29 cellular contexts compared by ENCODE assay signal in the genomic region with DNA sequence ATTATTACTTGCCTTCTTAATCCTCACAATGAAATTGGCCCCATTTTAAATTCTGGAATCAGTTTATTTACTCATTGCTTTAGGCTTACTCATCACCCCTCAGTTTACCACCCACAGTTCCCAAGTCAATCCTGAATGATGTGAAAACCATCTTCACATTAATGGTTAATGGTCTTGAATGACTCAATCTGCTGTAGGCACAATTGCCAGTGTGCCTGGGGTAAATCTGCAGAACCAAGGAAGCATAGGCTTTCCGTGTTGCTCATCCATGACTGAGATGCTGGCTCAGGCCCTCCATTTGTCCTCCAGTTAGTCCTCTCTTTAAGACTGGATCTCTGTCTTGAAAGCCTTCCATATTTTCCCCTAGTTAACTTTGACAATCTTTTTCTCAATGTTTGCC.
DNase-seq lines count a peak whose midpoint lies in the region; ATAC-seq and TF ChIP-seq lines count a peak whose summit lies in the region.
"Had no signal": no experiment of that assay in that cellular context is flagged by ENCODE, and none has a peak within 500 bp of the region (broad histone marks: within the 10 kb centered on the region; RNA-seq: fewer than 3 reads in every experiment).

No MANE protein-coding gene starts in this region.

- no peaks in the 10 kb centered on the region for H3K4me1 ChIP-seq in gastrocnemius medialis
- H3K4me1 ChIP-seq in hepatocyte (ENCODE audit: insufficient read depth), result no peaks in the 10 kb centered on the region
- H3K4me1 ChIP-seq: BLaER1, psoas muscle had no signal

- no peak for TF ChIP-seq CTCF in WTC11 (IDR thresholded peaks at IDR 0.05)
- TF ChIP-seq CTCF in gastrocnemius medialis (IDR thresholded peaks at IDR 0.05 in 4 of 5, conservative IDR thresholded peaks at IDR 0.05 in 1 of 5), result no peak
- TF ChIP-seq CTCF in hepatocyte (IDR thresholded peaks at IDR 0.05; ENCODE audit: poor library complexity), result no peak

- POLR2A ChIA-PET in WTC11 (lab: Charles Lee), result interaction anchor here (0.6 kb wide), 1 partner anchor 215 kb away, joined by 3 read pairs; no protein-coding TSS in a partner anchor

- H3K27me3 Mint-ChIP-seq in WTC11 (ENCODE audit: low read depth), result no peaks in the 10 kb centered on the region; the same call in 1 of the 2 replicates

- 96% methylated on average over 1 of the region's 1 CpG for WGBS in hepatocyte (ENCODE audit: low lambda C conversion rate, missing lambda C conversion rate)

- H4K20me1 ChIP-seq in hepatocyte (ENCODE audit: insufficient read depth, poor library complexity, severe bottlenecking), result no peaks in the 10 kb centered on the region
- H4K20me1 ChIP-seq: BLaER1 had no signal

- no peak for TF ChIP-seq POLR2A in gastrocnemius medialis (IDR thresholded peaks at IDR 0.05)

- H3K79me2 ChIP-seq in hepatocyte, result no peaks in the 10 kb centered on the region

- H3K27ac ChIP-seq in gastrocnemius medialis (no peak overlapping the region), hepatocyte (no peak overlapping the region)
- H3K27ac ChIP-seq: BLaER1, brain microvascular endothelial cell, psoas muscle had no signal

- peak overlapping the region; percentile 19; the same call in 1 of the 2 replicates for H3K27ac Mint-ChIP-seq in WTC11
- H3K27ac Mint-ChIP-seq: mesothelial cell of epicardium, naive B cell had no signal

- DNase-seq in Daoy (ENCODE audit: low read depth), result peak; percentile 53
- peak; percentile 35 for DNase-seq in LHCN-M2 (ENCODE audit: low read depth)
- DNase-seq in WTC11 (ENCODE audit: low spot score), result no peak
- DNase-seq in glomerular visceral epithelial cell (ENCODE audit: extremely low spot score), result peak; percentile 75
- DNase-seq in activated naive CD4-positive, alpha-beta T cell treated with anti-CD3 and anti-CD28 coated beads, Interleukin-2, amount 50 U/mL, for 16 hours, result no peak
- no peak for DNase-seq in gastrocnemius medialis
- no peak for DNase-seq in hepatocyte (ENCODE audit: low spot score)
- DNase-seq: activated CD4-positive, alpha-beta T cell treated with anti-CD3 and anti-CD28 coated beads for 4 hours; activated CD8-positive, alpha-beta memory T cell treated with anti-CD3 and anti-CD28 coated beads for 24 hours; activated gamma-delta T cell treated with Interleukin-2 at 50 U/mL for 16 hours; brain microvascular endothelial cell; COR-L47; DMS79 treated with DMSO at 0.1 percent for 48 hours; effector CD4-positive, alpha-beta T cell; erythroblast; foreskin melanocyte; left ventricle myocardium superior; naive B cell; NCI-H1105 treated with DMSO at 0.1 percent for 48 hours; NCI-H2081; NCI-H2227 treated with DMSO at 0.1 percent for 48 hours; NCI-H82; psoas muscle; stimulated activated CD4-positive, alpha-beta T cell treated with anti-CD3 and anti-CD28 coated beads, Interleukin-15, amount 100 ng/mL, for 24 hours; stimulated activated naive CD4-positive, alpha-beta T cell treated with Interleukin-2 at 50 U/mL for 16 hours had no signal

- peaks cover 32% of the 10 kb centered on the region for H3K9me3 Mint-ChIP-seq in WTC11

- H3K4me1 Mint-ChIP-seq in WTC11, result peaks cover 44% of the 10 kb centered on the region
- H3K4me1 Mint-ChIP-seq: mesothelial cell of epicardium, naive B cell had no signal

- H3K36me3 Mint-ChIP-seq in WTC11, result peaks cover 16% of the 10 kb centered on the region
- H3K36me3 Mint-ChIP-seq: mesothelial cell of epicardium, naive B cell had no signal

- ATAC-seq in WTC11 (no peak), HG03095 (IDR thresholded peaks at IDR 0.05; ENCODE audit: unreplicated experiment) (no peak), gastrocnemius medialis (no peak)
- ATAC-seq: GM12878, left ventricle myocardium superior, psoas muscle had no signal

- intact Hi-C loops in gastrocnemius medialis (cut with DNase I; ENCODE audit: low total_unique reads), result loop anchor here (10.0 kb wide), 1 partner anchor 1001 kb away; no protein-coding TSS in a partner anchor

- no peak overlapping the region for H3K4me3 Mint-ChIP-seq in WTC11
- H3K4me3 Mint-ChIP-seq: mesothelial cell of epicardium, naive B cell had no signal

- no peaks in the 10 kb centered on the region for H3K27me3 ChIP-seq in gastrocnemius medialis
- H3K27me3 ChIP-seq in hepatocyte, result no peaks in the 10 kb centered on the region
- H3K27me3 ChIP-seq: BLaER1, brain microvascular endothelial cell had no signal

- H3K36me3 ChIP-seq in gastrocnemius medialis, result no peaks in the 10 kb centered on the region
- no peaks in the 10 kb centered on the region for H3K36me3 ChIP-seq in hepatocyte (replicated peaks; ENCODE audit: insufficient read depth, low read depth)
- H3K36me3 ChIP-seq: BLaER1, brain microvascular endothelial cell had no signal

- H3K9me3 ChIP-seq in gastrocnemius medialis (no peaks in the 10 kb centered on the region), hepatocyte (ENCODE audit: low read depth) (no peaks in the 10 kb centered on the region)
- H3K9me3 ChIP-seq: BLaER1, psoas muscle had no signal

- CTCF ChIA-PET in WTC11 (lab: Charles Lee), result no interaction called here

- H3K4me3 ChIP-seq in gastrocnemius medialis (no peak overlapping the region), hepatocyte (no peak overlapping the region)
- H3K4me3 ChIP-seq: BLaER1, GM12878, psoas muscle had no signal

- no peaks in the 10 kb centered on the region for H3K9me2 ChIP-seq in hepatocyte (replicated peaks; ENCODE audit: insufficient read depth)

- H3K4me2 ChIP-seq in hepatocyte, result no peak overlapping the region
- H3K4me2 ChIP-seq: BLaER1 had no signal

- in situ Hi-C loops in gastrocnemius medialis (cut with MboI; ENCODE audit: low sequenced_read_pairs in 4 of 4), result no loop called here

- H2AFZ ChIP-seq in hepatocyte, result no peak overlapping the region

TF ChIP-seq in WTC11, 78 proteins besides CTCF, POLR2A, EP300 and RAD21:
- TF ChIP-seq, protein P1, sequence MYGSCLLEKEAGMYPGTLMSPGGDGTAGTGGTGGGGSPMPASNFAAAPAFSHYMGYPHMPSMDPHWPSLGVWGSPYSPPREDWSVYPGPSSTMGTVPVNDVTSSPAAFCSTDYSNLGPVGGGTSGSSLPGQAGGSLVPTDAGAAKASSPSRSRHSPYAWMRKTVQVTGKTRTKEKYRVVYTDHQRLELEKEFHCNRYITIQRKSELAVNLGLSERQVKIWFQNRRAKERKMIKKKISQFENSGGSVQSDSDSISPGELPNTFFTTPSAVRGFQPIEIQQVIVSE (CRISPR knock-in tag; IDR thresholded peaks at IDR 0.05; ENCODE audit: borderline replicate concordance), result no peak
- TF ChIP-seq, protein P2, sequence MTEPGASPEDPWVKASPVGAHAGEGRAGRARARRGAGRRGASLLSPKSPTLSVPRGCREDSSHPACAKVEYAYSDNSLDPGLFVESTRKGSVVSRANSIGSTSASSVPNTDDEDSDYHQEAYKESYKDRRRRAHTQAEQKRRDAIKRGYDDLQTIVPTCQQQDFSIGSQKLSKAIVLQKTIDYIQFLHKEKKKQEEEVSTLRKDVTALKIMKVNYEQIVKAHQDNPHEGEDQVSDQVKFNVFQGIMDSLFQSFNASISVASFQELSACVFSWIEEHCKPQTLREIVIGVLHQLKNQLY (CRISPR knock-in tag; IDR thresholded peaks at IDR 0.05), result no peak
- TF ChIP-seq FOXJ3 (CRISPR knock-in tag; IDR thresholded peaks at IDR 0.05; ENCODE audit: borderline replicate concordance), result no peak
- no peak for TF ChIP-seq ATF1 (CRISPR knock-in tag; IDR thresholded peaks at IDR 0.05)
- no peak for TF ChIP-seq GABPB1 (CRISPR knock-in tag; IDR thresholded peaks at IDR 0.05)
- no peak for TF ChIP-seq NR3C1 (CRISPR knock-in tag; conservative IDR thresholded peaks at IDR 0.05; ENCODE audit: low read depth)
- no peak for TF ChIP-seq RORB (CRISPR knock-in tag; IDR thresholded peaks at IDR 0.05)
- TF ChIP-seq ETV6 (CRISPR knock-in tag; IDR thresholded peaks at IDR 0.05), result no peak
- TF ChIP-seq GTF2I (CRISPR knock-in tag; conservative IDR thresholded peaks at IDR 0.05), result no peak
- TF ChIP-seq, protein P3, sequence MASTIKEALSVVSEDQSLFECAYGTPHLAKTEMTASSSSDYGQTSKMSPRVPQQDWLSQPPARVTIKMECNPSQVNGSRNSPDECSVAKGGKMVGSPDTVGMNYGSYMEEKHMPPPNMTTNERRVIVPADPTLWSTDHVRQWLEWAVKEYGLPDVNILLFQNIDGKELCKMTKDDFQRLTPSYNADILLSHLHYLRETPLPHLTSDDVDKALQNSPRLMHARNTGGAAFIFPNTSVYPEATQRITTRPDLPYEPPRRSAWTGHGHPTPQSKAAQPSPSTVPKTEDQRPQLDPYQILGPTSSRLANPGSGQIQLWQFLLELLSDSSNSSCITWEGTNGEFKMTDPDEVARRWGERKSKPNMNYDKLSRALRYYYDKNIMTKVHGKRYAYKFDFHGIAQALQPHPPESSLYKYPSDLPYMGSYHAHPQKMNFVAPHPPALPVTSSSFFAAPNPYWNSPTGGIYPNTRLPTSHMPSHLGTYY (CRISPR knock-in tag; IDR thresholded peaks at IDR 0.05), result no peak
- no peak for TF ChIP-seq IRF2 (CRISPR knock-in tag; IDR thresholded peaks at IDR 0.05; ENCODE audit: borderline replicate concordance, low read depth)
- TF ChIP-seq, protein P4, sequence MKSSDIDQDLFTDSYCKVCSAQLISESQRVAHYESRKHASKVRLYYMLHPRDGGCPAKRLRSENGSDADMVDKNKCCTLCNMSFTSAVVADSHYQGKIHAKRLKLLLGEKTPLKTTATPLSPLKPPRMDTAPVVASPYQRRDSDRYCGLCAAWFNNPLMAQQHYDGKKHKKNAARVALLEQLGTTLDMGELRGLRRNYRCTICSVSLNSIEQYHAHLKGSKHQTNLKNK (CRISPR knock-in tag; IDR thresholded peaks at IDR 0.05), result no peak
- TF ChIP-seq NR1H2 (CRISPR knock-in tag; IDR thresholded peaks at IDR 0.05), result no peak
- TF ChIP-seq, protein P5, sequence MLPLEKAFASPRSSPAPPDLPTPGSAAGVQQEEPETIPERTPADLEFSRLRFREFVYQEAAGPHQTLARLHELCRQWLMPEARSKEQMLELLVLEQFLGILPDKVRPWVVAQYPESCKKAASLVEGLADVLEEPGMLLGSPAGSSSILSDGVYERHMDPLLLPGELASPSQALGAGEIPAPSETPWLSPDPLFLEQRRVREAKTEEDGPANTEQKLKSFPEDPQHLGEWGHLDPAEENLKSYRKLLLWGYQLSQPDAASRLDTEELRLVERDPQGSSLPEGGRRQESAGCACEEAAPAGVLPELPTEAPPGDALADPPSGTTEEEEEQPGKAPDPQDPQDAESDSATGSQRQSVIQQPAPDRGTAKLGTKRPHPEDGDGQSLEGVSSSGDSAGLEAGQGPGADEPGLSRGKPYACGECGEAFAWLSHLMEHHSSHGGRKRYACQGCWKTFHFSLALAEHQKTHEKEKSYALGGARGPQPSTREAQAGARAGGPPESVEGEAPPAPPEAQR (CRISPR knock-in tag; IDR thresholded peaks at IDR 0.05), result no peak
- TF ChIP-seq MYBL2 (CRISPR knock-in tag; IDR thresholded peaks at IDR 0.05), result no peak

Comparison
In these comparisons a context has a peak if more than half of its experiments do, and no peak if none do; other contexts are left out.
1. DNase-seq: peak in Daoy (single experiment), LHCN-M2 (single experiment) and glomerular visceral epithelial cell (single experiment); none in WTC11 (single experiment), activated naive CD4-positive, alpha-beta T cell treated with anti-CD3 and anti-CD28 coated beads, Interleukin-2, amount 50 U/mL, for 16 hours (single experiment), gastrocnemius medialis (0 of 2) and hepatocyte (single experiment).